Comparison of ENCODE assay signal across 33 cellular contexts in genomic region chr15:94193906-94194305, GRCh38.
"Had no signal": no experiment of that assay in that cellular context is flagged by ENCODE, and none has a peak within 500 bp of the region (broad histone marks: within the 10 kb centered on the region; RNA-seq: fewer than 3 reads in every experiment).

No MANE protein-coding gene starts in this region.

- H3K9me3 ChIP-seq: adrenal gland, body of pancreas, breast epithelium had no signal

- H3K27ac ChIP-seq: adrenal gland, body of pancreas, brain microvascular endothelial cell, breast epithelium, cardiac muscle cell, VCaP had no signal

- DNase-seq: activated B cell treated with CpG ODN at 0.5 μM for 24 hours; activated CD4-positive, alpha-beta memory T cell treated with anti-CD3 and anti-CD28 coated beads for 36 hours; activated CD4-positive, alpha-beta T cell treated with anti-CD3 and anti-CD28 coated beads for 4 hours; activated CD4-positive, alpha-beta T cell treated with anti-CD3 and anti-CD28 coated beads, Interleukin-2, amount 10 ng/mL, durations not matched to agents 24 days and 14 days; activated CD4-positive, alpha-beta T cell treated with anti-CD3 and anti-CD28 coated beads, Interleukin-2, amount 50 U/mL, for 1 hour; activated CD4-positive, alpha-beta T cell treated with anti-CD3 and anti-CD28 coated beads, Interleukin-2, amount 50 U/mL, for 4 hours; activated CD4-positive, CD25-positive, alpha-beta regulatory T cell treated with anti-CD3 and anti-CD28 coated beads, Interleukin-2, amount 50 U/mL, for 72 hours; activated CD8-positive, alpha-beta memory T cell treated with anti-CD3 and anti-CD28 coated beads, Interleukin-2, amount 50 U/mL, for 4 hours; activated CD8-positive, alpha-beta T cell treated with anti-CD3 and anti-CD28 coated beads for 36 hours; activated effector memory CD4-positive, alpha-beta T cell treated with anti-CD3 and anti-CD28 coated beads, Interleukin-2, amount 50 U/mL, for 16 hours; activated gamma-delta T cell treated with Interleukin-2 at 50 U/mL for 16 hours; activated naive CD4-positive, alpha-beta T cell; activated naive CD4-positive, alpha-beta T cell treated with anti-CD3 and anti-CD28 coated beads for 36 hours; activated naive CD4-positive, alpha-beta T cell treated with anti-CD3 and anti-CD28 coated beads, Interleukin-2, amount 50 U/mL, for 16 hours; activated naive CD8-positive, alpha-beta T cell treated with anti-CD3 and anti-CD28 coated beads for 36 hours; activated T-cell treated with anti-CD3 and anti-CD28 coated beads for 4 hours; activated T-cell treated with anti-CD3 and anti-CD28 coated beads, Interleukin-2, amount 50 U/mL, for 1 hour; activated T-cell treated with anti-CD3 and anti-CD28 coated beads, Interleukin-2, amount 50 U/mL, for 4 hours; activated T-cell treated with anti-CD3 and anti-CD28 coated beads, Interleukin-2, amount 50 U/mL, for 72 hours; adrenal gland; amniotic stem cell; aorta; body of pancreas; brain microvascular endothelial cell; caudate nucleus; cerebellar nuclear complex; T-helper 2 cell; T-helper 9 cell had no signal

- ATAC-seq: activated CD8-positive, alpha-beta T cell treated with anti-CD3 and anti-CD28 coated beads for 36 hours; activated naive CD4-positive, alpha-beta T cell treated with anti-CD3 and anti-CD28 coated beads, Interleukin-2, amount 50 U/mL, for 72 hours; activated T-cell treated with anti-CD3 and anti-CD28 coated beads, Interleukin-2, amount 50 U/mL, for 4 hours; activated T-cell treated with anti-CD3 and anti-CD28 coated beads, Interleukin-2, amount 50 U/mL, for 72 hours; activated T-helper 17 cell treated with anti-CD3 and anti-CD28 coated beads, Interleukin-2, amount 50 U/mL, for 72 hours; body of pancreas had no signal

- H3K4me3 ChIP-seq: adrenal gland, body of pancreas, breast epithelium, cardiac muscle cell had no signal

- H3K4me1 ChIP-seq: adrenal gland, body of pancreas, breast epithelium had no signal

- H3K36me3 ChIP-seq: adrenal gland, brain microvascular endothelial cell, breast epithelium, cardiac muscle cell had no signal

- H3K27me3 ChIP-seq: adrenal gland, body of pancreas, brain microvascular endothelial cell, breast epithelium had no signal
